ENCODE assay signal across 1 cellular context in the genomic region with DNA sequence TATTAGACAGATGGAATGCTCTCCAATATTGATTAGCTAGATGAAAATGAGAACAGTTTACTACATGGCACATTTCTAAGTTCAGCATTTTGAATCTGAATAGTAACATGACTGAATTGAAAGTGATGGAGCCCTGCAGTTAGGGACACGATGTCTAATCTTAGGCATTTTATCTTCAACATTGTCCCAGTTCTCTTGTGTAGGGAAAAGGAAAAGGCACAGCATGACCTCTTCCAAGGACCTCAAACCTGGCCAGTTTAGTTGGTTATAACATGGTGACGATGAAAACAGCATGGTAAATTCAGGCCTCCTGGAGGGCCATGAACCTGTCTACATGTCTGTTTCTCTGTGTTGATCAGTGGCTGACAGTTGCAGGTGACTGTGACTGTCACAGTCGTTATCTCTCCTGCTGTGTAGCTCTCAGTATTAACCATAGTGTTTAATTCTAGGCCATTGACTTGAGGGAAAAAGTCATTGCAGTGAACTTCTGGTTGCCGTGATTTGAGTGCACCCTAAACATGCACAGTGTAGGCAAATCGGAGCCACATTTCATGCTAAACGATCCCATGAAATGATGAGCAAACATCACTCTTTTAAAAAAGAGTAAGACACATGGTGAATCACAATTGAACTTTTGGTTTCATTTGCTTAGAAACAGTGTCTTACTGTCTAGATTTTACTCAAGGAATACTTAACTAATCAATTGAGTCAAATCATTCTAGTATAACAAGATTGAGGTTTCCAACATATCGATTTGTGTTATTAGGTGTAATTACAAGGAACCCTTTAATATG.
TF ChIP-seq lines count a peak whose summit lies in the region.

No MANE protein-coding gene starts in this region.

TF ChIP-seq in SK-N-SH treated with all-trans-retinoic acid at 6 μM for 48 hours, 23 proteins besides CTCF, POLR2A, EP300 and RAD21 (continued from another document):
- no peak for TF ChIP-seq ZNF70 (CRISPR knock-in tag; IDR thresholded peaks at IDR 0.05)
